ENCODE assay signal across 12 cellular contexts in the genomic region with DNA sequence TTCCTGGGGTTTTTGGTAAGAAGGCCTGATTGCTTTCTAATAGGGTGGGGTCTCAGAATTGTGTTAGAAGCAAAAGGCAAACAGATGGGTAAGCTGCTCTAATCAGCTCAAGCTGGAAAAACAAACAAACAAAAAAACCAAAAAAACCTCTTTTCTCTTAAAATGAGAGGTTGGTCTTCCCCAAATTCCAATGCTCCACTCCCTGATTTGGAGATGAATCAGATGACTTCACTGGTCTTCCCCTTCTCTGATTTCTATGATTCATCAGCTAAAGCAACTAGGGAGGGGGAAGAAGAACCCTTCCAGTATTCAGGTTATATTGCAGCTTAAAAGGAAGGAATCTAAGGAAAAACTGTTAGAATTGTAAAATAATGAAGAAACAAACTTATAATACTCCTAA. TPM values are rescaled to one million over a fixed set of nuclear protein-coding genes. Genes with fewer than 3 reads are reported as not detected.
A peak's percentile ranks its signal among the peaks of the same experiment; 100 is the strongest.
DNase-seq lines count a peak whose midpoint lies in the region; ATAC-seq, FAIRE-seq and TF ChIP-seq lines count a peak whose summit lies in the region.
"Had no signal": no experiment of that assay in that cellular context is flagged by ENCODE, and none has a peak within 500 bp of the region (broad histone marks: within the 10 kb centered on the region; RNA-seq: fewer than 3 reads in every experiment).

No MANE protein-coding gene starts in this region.

- H3K27me3 ChIP-seq in heart left ventricle: no peaks in the 10 kb centered on the region
- H3K27me3 ChIP-seq in keratinocyte (ENCODE audit: control insufficient read depth, extremely low read depth, insufficient read depth, low read length): no peaks in the 10 kb centered on the region
- H3K27me3 ChIP-seq in small intestine (ENCODE audit: control insufficient read depth in 2 of 2, insufficient read depth in 2 of 2, low read length in 2 of 2): no peaks in the 10 kb centered on the region
- no peaks in the 10 kb centered on the region for H3K27me3 ChIP-seq in sigmoid colon

- in situ Hi-C loops in astrocyte of the spinal cord (cut with HindIII; ENCODE audit: low sequenced_read_pairs): no loop called here

- TF ChIP-seq POLR2A in heart left ventricle (IDR thresholded peaks at IDR 0.05) (no peak), sigmoid colon (IDR thresholded peaks at IDR 0.05) (no peak)

- DNase-seq in heart left ventricle (no peak), Right ventricle myocardium inferior (ENCODE audit: missing footprints) (no peak), astrocyte of the spinal cord (ENCODE audit: low read depth, low spot score) (peak; percentile 83), keratinocyte (ENCODE audit: low read depth, low spot score) (peak; percentile 74), small intestine (no peak), sigmoid colon (no peak)

- H3K4me1 ChIP-seq in heart left ventricle (peaks cover 0 to 31% (median 0%) of the 10 kb centered on the region in 12 donors), keratinocyte (ENCODE audit: control insufficient read depth, extremely low read depth, insufficient read depth, low read length) (peaks cover 39% of the 10 kb centered on the region), small intestine (ENCODE audit: control insufficient read depth in 2 of 2, insufficient read depth in 1 of 2, low read depth in 1 of 2, low read length in 1 of 2) (peaks cover 6 to 12% of the 10 kb centered on the region in 2 donors), sigmoid colon (peaks cover 0 to 9% (median 0%) of the 10 kb centered on the region in 4 donors)

- H3K79me2 ChIP-seq in keratinocyte (ENCODE audit: control insufficient read depth, insufficient read depth, low read length): no peaks in the 10 kb centered on the region

- no peak overlapping the region for H3K4me3 ChIP-seq in heart left ventricle
- no peak overlapping the region for H3K4me3 ChIP-seq in astrocyte of the spinal cord (ENCODE audit: low read depth, low read length)
- H3K4me3 ChIP-seq in keratinocyte (ENCODE audit: control insufficient read depth in 2 of 3, extremely low read depth in 1 of 3, insufficient read depth in 2 of 3, low read depth in 1 of 3, low read length in 3 of 3): peak overlapping the region in 2 of 3 experiments; percentile 50 to 55
- H3K4me3 ChIP-seq in small intestine (ENCODE audit: low read depth in 1 of 2, low read length in 2 of 2): no peak overlapping the region
- no peak overlapping the region for H3K4me3 ChIP-seq in sigmoid colon
- H3K4me3 ChIP-seq: lung, thoracic aorta had no signal

- ATAC-seq in heart left ventricle: peak in 3 of 4 donors; percentile 52 to 76 (median 54)
- no peak for ATAC-seq in Right ventricle myocardium inferior
- no peak for ATAC-seq in HG03378 (IDR thresholded peaks at IDR 0.05; ENCODE audit: unreplicated experiment)
- ATAC-seq in HG02759 (IDR thresholded peaks at IDR 0.05; ENCODE audit: unreplicated experiment): no peak

- H3K27ac ChIP-seq in heart left ventricle (peak overlapping the region in 3 of 12 donors; percentile 14 to 80 (median 24)), keratinocyte (ENCODE audit: control insufficient read depth, insufficient read depth, low read length) (peak overlapping the region; percentile 86), small intestine (ENCODE audit: low read depth in 1 of 2, low read length in 1 of 2) (no peak overlapping the region), sigmoid colon (peak overlapping the region in 1 of 4 donors; percentile 27)

- no peaks in the 10 kb centered on the region for H3K9me1 ChIP-seq in keratinocyte (ENCODE audit: control insufficient read depth, extremely low read depth, insufficient read depth, low read length)

- TF ChIP-seq CTCF in heart left ventricle (IDR thresholded peaks at IDR 0.05) (no peak), astrocyte of the spinal cord (IDR thresholded peaks at IDR 0.05; ENCODE audit: low read depth, low read length) (no peak), keratinocyte (optimal IDR thresholded peaks at IDR 0.05 in 1 of 3, IDR thresholded peaks at IDR 0.05 in 1 of 3, conservative IDR thresholded peaks at IDR 0.05 in 1 of 3; ENCODE audit: extremely low read depth in 1 of 3, insufficient read depth in 2 of 3, low read length in 3 of 3) (no peak), sigmoid colon (IDR thresholded peaks at IDR 0.05) (no peak)

- no peaks in the 10 kb centered on the region for H4K20me1 ChIP-seq in keratinocyte (ENCODE audit: control insufficient read depth, extremely low read depth, insufficient read depth, low read length)

- no peak overlapping the region for H2AFZ ChIP-seq in keratinocyte (ENCODE audit: control insufficient read depth, low read length)

- intact Hi-C loops in heart left ventricle (cut with DNase I): no loop called here
- intact Hi-C loops in Right ventricle myocardium inferior (cut with DNase I): no loop called here
- intact Hi-C loops in sigmoid colon (cut with DNase I): no loop called here

- FAIRE-seq in keratinocyte (lab: Jason Lieb, UNC) (peak; percentile 68), small intestine (lab: Jason Lieb, UNC) (no peak)
- FAIRE-seq: GM12892, TTC549 had no signal

- H3K9ac ChIP-seq in keratinocyte (ENCODE audit: control insufficient read depth, extremely low read depth, insufficient read depth, low read length): peak overlapping the region; percentile 84

- dilution Hi-C loops in keratinocyte (cut with MboI; ENCODE audit: extremely low pct_ligation_motif_present, low sequenced_read_pairs): no loop called here

- H3K36me3 ChIP-seq in heart left ventricle: no peaks in the 10 kb centered on the region
- H3K36me3 ChIP-seq in keratinocyte (ENCODE audit: control insufficient read depth in 2 of 2, extremely low read depth in 1 of 2, insufficient read depth in 2 of 2, low read length in 2 of 2): no peaks in the 10 kb centered on the region
- H3K36me3 ChIP-seq in small intestine (ENCODE audit: control insufficient read depth in 2 of 2, insufficient read depth in 2 of 2, low read length in 2 of 2): no peaks in the 10 kb centered on the region
- no peaks in the 10 kb centered on the region for H3K36me3 ChIP-seq in sigmoid colon
- H3K36me3 ChIP-seq: thoracic aorta had no signal

- H3K4me2 ChIP-seq in keratinocyte (ENCODE audit: control insufficient read depth, extremely low read depth, insufficient read depth, low read depth, low read length): peak overlapping the region; percentile 66

- no peak for TF ChIP-seq EP300 in sigmoid colon (IDR thresholded peaks at IDR 0.05)

- H3K9me3 ChIP-seq in heart left ventricle (no peaks in the 10 kb centered on the region), keratinocyte (ENCODE audit: control insufficient read depth, low read depth, low read length) (no peaks in the 10 kb centered on the region), small intestine (ENCODE audit: control insufficient read depth, low read depth) (no peaks in the 10 kb centered on the region), sigmoid colon (no peaks in the 10 kb centered on the region)
- H3K9me3 ChIP-seq: thoracic aorta had no signal

RNA-seq across cellular contexts. Expression of gene ANXA2, which starts 9.6 kb away (rescaled TPM):
- total RNA-seq in heart left ventricle (100 to 1,000 TPM; 106 to 523 (median 207) TPM), Right ventricle myocardium inferior (212 TPM), sigmoid colon (100 to 1,000 TPM; 157 to 366 (median 214) TPM)
- polyA plus RNA-seq in heart left ventricle (100 to 1,000 TPM; 135 to 547 TPM), keratinocyte (10,132 to 15,949 TPM (median 11,017 TPM) in 3 replicates), small intestine (1,000 to 10,000 TPM; 1,129 to 2,583 (median 1,917) TPM), sigmoid colon (1,000 to 10,000 TPM in 2 of 3 donors, 100 to 1,000 TPM in 1; 900 to 3,307 (median 1,912) TPM)
- polyA plus RNA-seq in keratinocyte (2011; ENCODE audit: low read depth): 4,066 TPM
- polyA plus RNA-seq in keratinocyte (2011; cell fraction: cytosol; rRNA removed): 14,846 and 18,096 TPM in 2 replicates
- polyA plus RNA-seq in keratinocyte (2011; cell fraction: nucleus; rRNA removed): 11,086 and 11,309 TPM in 2 replicates
- polyA plus RNA-seq in keratinocyte (2012; ENCODE audit: low replicate concordance): 4,107 and 9,800 TPM in 2 replicates
- 5,148 to 8,880 TPM (median 8,598 TPM) in 3 replicates for polyA minus RNA-seq in keratinocyte
- polyA minus RNA-seq in keratinocyte (2011; cell fraction: cytosol; rRNA and poly(A)+ RNA removed): 5,055 TPM
- 2,602 and 4,474 TPM in 2 replicates for polyA minus RNA-seq in keratinocyte (2011; cell fraction: nucleus; rRNA and poly(A)+ RNA removed)

Comparison
In these comparisons a context has a peak if more than half of its experiments do, and no peak if none do; other contexts are left out.
1. ATAC-seq: peak in heart left ventricle (3 of 4); none in Right ventricle myocardium inferior (single experiment), HG03378 (single experiment) and HG02759 (single experiment).
2. DNase-seq: peak in astrocyte of the spinal cord (single experiment) and keratinocyte (single experiment); none in heart left ventricle (0 of 5), Right ventricle myocardium inferior (single experiment), small intestine (single experiment) and sigmoid colon (single experiment).
3. H3K4me3 ChIP-seq: peak in keratinocyte (2 of 3); none in heart left ventricle (0 of 12), astrocyte of the spinal cord (single experiment), small intestine (0 of 2) and sigmoid colon (0 of 4).